Comparison of ENCODE assay signal across 8 cellular contexts in the genomic region with DNA sequence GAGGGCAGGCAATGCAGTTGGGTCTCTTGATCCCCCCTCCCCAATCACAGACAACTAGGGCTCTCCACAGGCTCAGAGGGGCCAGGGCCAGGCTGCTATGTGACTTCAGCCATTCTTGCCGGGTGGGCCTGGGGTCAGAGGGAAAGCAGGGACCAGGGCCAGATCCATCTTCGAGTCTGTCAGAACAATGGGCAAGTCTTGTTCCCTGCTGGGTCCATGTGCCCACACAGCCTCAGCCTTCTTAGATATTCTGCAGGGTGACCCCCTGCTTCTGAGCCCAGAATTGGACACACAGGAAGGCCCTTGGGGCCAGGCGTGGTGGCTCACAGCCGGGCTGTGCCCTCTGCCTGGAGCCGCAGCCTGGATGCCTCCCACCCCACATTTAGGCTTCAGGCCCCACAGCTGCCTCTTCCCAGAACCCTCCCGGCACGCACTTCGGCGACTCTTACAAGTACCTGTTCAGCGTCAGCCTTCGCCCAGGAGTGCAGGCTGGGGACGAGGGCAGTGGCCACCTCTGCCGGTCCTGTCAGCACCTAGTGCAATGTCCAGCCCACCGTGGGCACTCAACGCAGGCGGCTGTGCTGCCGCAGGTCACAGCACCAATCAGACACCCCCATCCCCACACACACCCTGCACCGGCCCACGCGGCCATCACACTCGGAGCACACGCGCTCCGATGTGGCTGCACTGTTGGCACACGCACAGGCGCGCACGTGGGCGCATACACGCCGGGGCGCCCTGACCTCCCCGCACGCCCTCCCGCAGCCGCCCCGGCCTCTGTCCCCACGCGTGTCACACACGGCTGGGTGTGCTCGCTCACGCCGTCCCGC. TPM values are rescaled to one million over a fixed set of nuclear protein-coding genes. Genes with fewer than 3 reads are reported as not detected.
DNase-seq lines count a peak whose midpoint lies in the region; TF ChIP-seq lines count a peak whose summit lies in the region.
"Not testable (repeated sequence)": the region's sequence is repeated elsewhere in the genome, so short reads cannot be mapped to it uniquely, and the experiment has no call there.

No MANE protein-coding gene starts in this region.

- H3K9ac ChIP-seq in neural progenitor cell; subcutaneous abdominal adipose tissue (ENCODE audit: low read length in 5 of 5): not testable (repeated sequence)

- POLR2A ChIA-PET in CD8-positive, alpha-beta memory T cell (lab: Charles Lee): interaction anchor here (1.5 to 3.9 kb wide), 3 partner anchors 8 to 20 kb away, joined by 4 to 27 read pairs (median 12); no protein-coding TSS in a partner anchor

- H3K79me2 ChIP-seq in neural progenitor cell (ENCODE audit: low read depth): not testable (repeated sequence)

- H4K20me1 ChIP-seq in neural progenitor cell (ENCODE audit: low read depth): peaks cover 50% of the 10 kb centered on the region

- H3K27me3 Mint-ChIP-seq in CD8-positive, alpha-beta memory T cell; activated naive CD4-positive, alpha-beta T cell treated with anti-CD3 and anti-CD28 coated beads for 36 hours (ENCODE audit: low read depth); neural progenitor cell (ENCODE audit: insufficient read depth, low read depth): not testable (repeated sequence)
- H3K27me3 Mint-ChIP-seq in immature natural killer cell (ENCODE audit: low read depth in 3 of 3): peaks cover 16 to 43% (median 41%) of the 10 kb centered on the region in 3 donors

- H3K36me3 ChIP-seq in CD8-positive, alpha-beta memory T cell (ENCODE audit: insufficient read depth, low read length): peaks cover 15% of the 10 kb centered on the region
- H3K36me3 ChIP-seq in ectodermal cell (ENCODE audit: control insufficient read depth, insufficient read depth, low read length): peaks cover 24% of the 10 kb centered on the region
- H3K36me3 ChIP-seq in neural progenitor cell: not testable (repeated sequence)
- peaks cover 0 to 30% (median 27%) of the 10 kb centered on the region in 5 donors for H3K36me3 ChIP-seq in subcutaneous abdominal adipose tissue (ENCODE audit: control insufficient read depth in 5 of 5, insufficient read depth in 5 of 5, low read length in 5 of 5)

- TF ChIP-seq CTCF in neural progenitor cell (IDR thresholded peaks at IDR 0.05): not testable (repeated sequence)

- peak overlapping the region; percentile 20 for H3K4me3 ChIP-seq in CD8-positive, alpha-beta memory T cell (ENCODE audit: low read length)
- not testable (repeated sequence) for H3K4me3 ChIP-seq in ectodermal cell (ENCODE audit: insufficient read depth, low read depth, low read length); neural progenitor cell; subcutaneous abdominal adipose tissue (ENCODE audit: low read depth in 1 of 5, low read length in 5 of 5)

- not testable (repeated sequence) for H3K4me2 ChIP-seq in neural progenitor cell

- DNase-seq in CD8-positive, alpha-beta memory T cell: peak in 2 of 5 donors; percentile 1 to 48
- DNase-seq in NCI-H1417 (lab: John Stamatoyannopoulos, UW) (peak; percentile 46 to 71 (median 66)), SW480 (ENCODE audit: low spot score) (peak; percentile 19), neural progenitor cell (ENCODE audit: low spot score) (peak; percentile 41)
- DNase-seq in activated naive CD4-positive, alpha-beta T cell treated with anti-CD3 and anti-CD28 coated beads for 36 hours; immature natural killer cell: not testable (repeated sequence)

- peaks cover 45% of the 10 kb centered on the region for H3F3A ChIP-seq in neural progenitor cell (ENCODE audit: low read depth)

- peak overlapping the region; percentile 78 to 93 (median 81) for H3K4me3 Mint-ChIP-seq in CD8-positive, alpha-beta memory T cell
- H3K4me3 Mint-ChIP-seq in activated naive CD4-positive, alpha-beta T cell treated with anti-CD3 and anti-CD28 coated beads for 36 hours: peak overlapping the region; percentile 68
- peak overlapping the region; percentile 78 to 83 (median 82) for H3K4me3 Mint-ChIP-seq in immature natural killer cell
- not testable (repeated sequence) for H3K4me3 Mint-ChIP-seq in neural progenitor cell

- H3K4me1 ChIP-seq in CD8-positive, alpha-beta memory T cell (ENCODE audit: insufficient read depth, low read length): peaks cover 50% of the 10 kb centered on the region
- H3K4me1 ChIP-seq in ectodermal cell (ENCODE audit: control insufficient read depth, insufficient read depth, low read length): peaks cover 30% of the 10 kb centered on the region
- H3K4me1 ChIP-seq in neural progenitor cell: not testable (repeated sequence)
- H3K4me1 ChIP-seq in subcutaneous abdominal adipose tissue (ENCODE audit: control insufficient read depth in 5 of 5, insufficient read depth in 5 of 5, low read length in 5 of 5): peaks cover 0 to 60% (median 53%) of the 10 kb centered on the region in 5 donors

- peaks cover 28 to 57% (median 33%) of the 10 kb centered on the region in 3 donors for H3K4me1 Mint-ChIP-seq in CD8-positive, alpha-beta memory T cell
- peaks cover 43% of the 10 kb centered on the region for H3K4me1 Mint-ChIP-seq in activated naive CD4-positive, alpha-beta T cell treated with anti-CD3 and anti-CD28 coated beads for 36 hours (ENCODE audit: low read depth)
- peaks cover 42 to 51% of the 10 kb centered on the region in 2 donors for H3K4me1 Mint-ChIP-seq in immature natural killer cell
- peaks cover 33% of the 10 kb centered on the region for H3K4me1 Mint-ChIP-seq in neural progenitor cell

- not testable (repeated sequence) for H3K27me3 ChIP-seq in CD8-positive, alpha-beta memory T cell (ENCODE audit: insufficient read depth, low read length, poor library complexity, severe bottlenecking); ectodermal cell (ENCODE audit: control insufficient read depth, insufficient read depth, low read length, poor library complexity, severe bottlenecking); neural progenitor cell; subcutaneous abdominal adipose tissue (ENCODE audit: control insufficient read depth in 5 of 5, insufficient read depth in 4 of 5, low read length in 5 of 5)

- intact Hi-C loops in activated naive CD4-positive, alpha-beta T cell treated with anti-CD3 and anti-CD28 coated beads for 36 hours (cut with micrococcal nuclease): loop anchor here (1.0 to 2.0 kb wide), 6 partner anchors 9 to 227 kb away; a partner anchor contains a TSS

- not testable (repeated sequence) for H3K9me3 ChIP-seq in CD8-positive, alpha-beta memory T cell (ENCODE audit: low read length); ectodermal cell (ENCODE audit: control insufficient read depth, low read length); neural progenitor cell (ENCODE audit: low read depth); subcutaneous abdominal adipose tissue (ENCODE audit: control insufficient read depth in 5 of 5, low read length in 5 of 5)

- H2AFZ ChIP-seq in neural progenitor cell (replicated peaks): not testable (repeated sequence)

- H3K9me3 Mint-ChIP-seq in CD8-positive, alpha-beta memory T cell; activated naive CD4-positive, alpha-beta T cell treated with anti-CD3 and anti-CD28 coated beads for 36 hours; immature natural killer cell; neural progenitor cell: not testable (repeated sequence)

- peak overlapping the region; percentile 93 to 99 (median 97) for H3K27ac Mint-ChIP-seq in CD8-positive, alpha-beta memory T cell
- H3K27ac Mint-ChIP-seq in activated naive CD4-positive, alpha-beta T cell treated with anti-CD3 and anti-CD28 coated beads for 36 hours: peak overlapping the region; percentile 95
- H3K27ac Mint-ChIP-seq in immature natural killer cell (peak overlapping the region; percentile 92 to 98 (median 97)), neural progenitor cell (peak overlapping the region; percentile 21)

- 85 to 86% methylated on average over 41 to 44 of the region's 44 CpGs for WGBS in ectodermal cell, 2 experiments

- CTCF ChIA-PET in CD8-positive, alpha-beta memory T cell (lab: Charles Lee): interaction anchor here (1.1 to 1.9 kb wide), 2 partner anchors 12 to 20 kb away, joined by 3 to 8 read pairs; no protein-coding TSS in a partner anchor
- CTCF ChIA-PET in activated naive CD4-positive, alpha-beta T cell treated with anti-CD3 and anti-CD28 coated beads for 36 hours (lab: Charles Lee): interaction anchor here (0.6 to 1.9 kb wide), 3 partner anchors 11 to 536 kb away, joined by 3 to 5 read pairs (median 4); no protein-coding TSS in a partner anchor

- peak overlapping the region; percentile 80 for H3K27ac ChIP-seq in CD8-positive, alpha-beta memory T cell (ENCODE audit: low read depth, low read length)
- H3K27ac ChIP-seq in ectodermal cell (ENCODE audit: insufficient read depth, low read depth, low read length, poor library complexity, severe bottlenecking) (peak overlapping the region; percentile 55), neural progenitor cell (peak overlapping the region; percentile 92), subcutaneous abdominal adipose tissue (ENCODE audit: low read depth, low read length) (peak overlapping the region; percentile 82)

- peaks cover 0 to 21% (median 0%) of the 10 kb centered on the region in 3 donors for H3K36me3 Mint-ChIP-seq in CD8-positive, alpha-beta memory T cell
- not testable (repeated sequence) for H3K36me3 Mint-ChIP-seq in activated naive CD4-positive, alpha-beta T cell treated with anti-CD3 and anti-CD28 coated beads for 36 hours (ENCODE audit: low read depth); immature natural killer cell; neural progenitor cell

RNA-seq across cellular contexts. Expression of a gene that starts 11.6 kb away (rescaled TPM):
- total RNA-seq in CD8-positive, alpha-beta memory T cell: 10 to 100 TPM; 28.0 to 30.8 TPM
- polyA plus RNA-seq in CD8-positive, alpha-beta memory T cell: 2.0 TPM
- total RNA-seq in activated naive CD4-positive, alpha-beta T cell treated with anti-CD3 and anti-CD28 coated beads for 36 hours: 10 to 100 TPM; 19.7 to 22.7 TPM
- polyA plus RNA-seq in ectodermal cell (2013, experiment 1 of 4): 93.3 TPM
- 173 TPM for polyA plus RNA-seq in ectodermal cell (2013, experiment 2 of 4)
- polyA plus RNA-seq in ectodermal cell (2013, experiment 3 of 4): 110 TPM
- 138 TPM for polyA plus RNA-seq in ectodermal cell (2013, experiment 4 of 4)
- polyA plus RNA-seq in immature natural killer cell: 1 to 10 TPM; 2.2 to 2.6 (median 2.3) TPM
- total RNA-seq in neural progenitor cell (ENCODE audit: low replicate concordance): 58.0 and 177 TPM in 2 replicates

RNA-seq across cellular contexts. Expression of a gene that starts 24.1 kb away (rescaled TPM):
- total RNA-seq in CD8-positive, alpha-beta memory T cell: 10 to 100 TPM; 35.0 to 38.8 TPM
- polyA plus RNA-seq in CD8-positive, alpha-beta memory T cell: 41.9 TPM
- 10 to 100 TPM; 26.8 to 27.3 TPM for total RNA-seq in activated naive CD4-positive, alpha-beta T cell treated with anti-CD3 and anti-CD28 coated beads for 36 hours
- 50.2 TPM for polyA plus RNA-seq in ectodermal cell (2013, experiment 1 of 4)
- polyA plus RNA-seq in ectodermal cell (2013, experiment 2 of 4): 46.1 TPM
- 44.3 TPM for polyA plus RNA-seq in ectodermal cell (2013, experiment 3 of 4)
- polyA plus RNA-seq in ectodermal cell (2013, experiment 4 of 4): 47.9 TPM
- 10 to 100 TPM; 15.0 to 42.4 (median 19.2) TPM for polyA plus RNA-seq in immature natural killer cell
- total RNA-seq in neural progenitor cell (ENCODE audit: low replicate concordance): 9.3 and 52.2 TPM in 2 replicates

RNA-seq across cellular contexts. Expression of a gene that starts 27.6 kb away (rescaled TPM):
- 10 to 100 TPM in 1 of 2 experiments, 1 to 10 TPM in 1; 9.6 to 10.4 TPM for total RNA-seq in CD8-positive, alpha-beta memory T cell
- polyA plus RNA-seq in CD8-positive, alpha-beta memory T cell: 4.1 TPM
- 1 to 10 TPM; 6.6 to 9.4 TPM for total RNA-seq in activated naive CD4-positive, alpha-beta T cell treated with anti-CD3 and anti-CD28 coated beads for 36 hours
- 17.6 TPM for polyA plus RNA-seq in ectodermal cell (2013, experiment 1 of 4)
- polyA plus RNA-seq in ectodermal cell (2013, experiment 2 of 4): 18.1 TPM
- 15.0 TPM for polyA plus RNA-seq in ectodermal cell (2013, experiment 3 of 4)
- 17.7 TPM for polyA plus RNA-seq in ectodermal cell (2013, experiment 4 of 4)
- 1 to 10 TPM in 2 of 3 donors, not detected in 1; 1.9 to 4.2 TPM for polyA plus RNA-seq in immature natural killer cell
- total RNA-seq in neural progenitor cell (ENCODE audit: low replicate concordance): 4.6 and 10.1 TPM in 2 replicates

RNA-seq across cellular contexts. Expression of a gene that starts 55.0 kb away (rescaled TPM):
- not detected for total RNA-seq in CD8-positive, alpha-beta memory T cell
- polyA plus RNA-seq in CD8-positive, alpha-beta memory T cell: not detected
- total RNA-seq in activated naive CD4-positive, alpha-beta T cell treated with anti-CD3 and anti-CD28 coated beads for 36 hours: not detected
- polyA plus RNA-seq in ectodermal cell (2013, experiment 1 of 4): not detected
- polyA plus RNA-seq in ectodermal cell (2013, experiment 2 of 4): not detected
- polyA plus RNA-seq in ectodermal cell (2013, experiment 3 of 4): not detected
- not detected for polyA plus RNA-seq in ectodermal cell (2013, experiment 4 of 4)
- not detected for polyA plus RNA-seq in immature natural killer cell
- total RNA-seq in neural progenitor cell (ENCODE audit: low replicate concordance): not detected in 2 replicates

Comparison
In these comparisons a context has a peak if more than half of its experiments do, and no peak if none do; other contexts are left out.
1. H3K27ac Mint-ChIP-seq: peak in every context shown above with its lines; median percentile 97 in CD8-positive, alpha-beta memory T cell; 97 in immature natural killer cell; 95 in activated naive CD4-positive, alpha-beta T cell treated with anti-CD3 and anti-CD28 coated beads for 36 hours; 21 in neural progenitor cell.